ENCODE assay signal across 21 cellular contexts in the genomic region with DNA sequence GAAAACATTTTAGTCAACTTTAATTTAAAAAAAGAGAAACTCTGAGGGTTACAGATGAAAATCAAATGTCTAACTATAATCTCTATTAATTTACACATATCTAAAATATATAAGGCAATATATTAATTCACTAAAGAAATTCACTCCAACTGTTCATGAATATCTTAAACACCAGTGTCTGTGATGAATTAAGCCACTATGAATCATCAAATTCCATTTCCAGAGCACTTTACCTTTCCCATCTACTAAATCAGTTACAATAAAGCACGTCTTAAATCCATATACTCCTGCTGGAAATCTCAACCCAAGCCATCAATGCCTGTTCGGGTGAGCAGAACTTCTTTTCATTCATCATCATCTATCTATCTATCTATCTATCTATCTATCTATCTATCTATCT. TPM values are rescaled to one million over a fixed set of nuclear protein-coding genes. Genes with fewer than 3 reads are reported as not detected.
A peak's percentile ranks its signal among the peaks of the same experiment; 100 is the strongest.
DNase-seq lines count a peak whose midpoint lies in the region; ATAC-seq, FAIRE-seq and TF ChIP-seq lines count a peak whose summit lies in the region.
"Had no signal": no experiment of that assay in that cellular context is flagged by ENCODE, and none has a peak within 500 bp of the region (broad histone marks: within the 10 kb centered on the region; RNA-seq: fewer than 3 reads in every experiment).

No MANE protein-coding gene starts in this region.

- H3F3A ChIP-seq in Loucy (ENCODE audit: low read depth) = no peaks in the 10 kb centered on the region

- intact Hi-C loops in K562 (cut with micrococcal nuclease) = loop anchor here (5.0 kb wide), 1 partner anchor 49 kb away; no protein-coding TSS in a partner anchor

- FAIRE-seq in K562 (lab: Jason Lieb, UNC) = no peak
- FAIRE-seq: A204.1, GM12891, GM19239 had no signal

- DNase-seq in EL (peak; percentile 27), K562 (ENCODE audit: extremely low read depth in 1 of 4, low spot score in 3 of 4) (no peak), iris pigment epithelial cell (ENCODE audit: low read depth) (peak; percentile 32), coronary artery (ENCODE audit: low spot score) (no peak), activated T-cell treated with anti-CD3 and anti-CD28 coated beads for 4 hours (no peak), NOMO-1 treated with dmso at 0.1 percent for 144 hours (lab: John Stamatoyannopoulos, UW; ENCODE audit: unreplicated experiment) (no peak)
- DNase-seq: Caco-2; CD4-positive, alpha-beta T cell; GOT3; KBM-7; NCI-H1436; NCI-H2029 treated with DMSO at 0.1 percent for 48 hours; NCI-H2171 treated with DMSO at 0.1 percent for 48 hours; NCI-H446; NCI-H526 treated with DMSO at 0.1 percent for 48 hours; Peyer's patch; SHP77 treated with DMSO at 0.1 percent for 48 hours had no signal

- no peaks in the 10 kb centered on the region for H3K9me2 ChIP-seq in Loucy (replicated peaks; ENCODE audit: low read depth, low read length)

- no peak for TF ChIP-seq EP300 in K562 (IDR thresholded peaks at IDR 0.05; ENCODE audit: low read length)

- H4K20me1 ChIP-seq in Loucy (ENCODE audit: insufficient read depth, low read length, poor library complexity, severe bottlenecking) (peaks cover 64% of the 10 kb centered on the region), K562 (replicated peaks; ENCODE audit: control insufficient read depth, insufficient read depth, low read length) (peaks cover 31% of the 10 kb centered on the region)

- TF ChIP-seq POLR2A in K562 (conservative IDR thresholded peaks at IDR 0.05) = no peak

- POLR2A ChIA-PET in K562 (lab: Yijun Ruan, JAX) = interaction anchor here (0.6 kb wide), 1 partner anchor 627 kb away, joined by 3 read pairs; no protein-coding TSS in a partner anchor

- no peak for TF ChIP-seq RAD21 in K562 (CRISPR knock-in tag; conservative IDR thresholded peaks at IDR 0.05 in 1 of 2, IDR thresholded peaks at IDR 0.05 in 1 of 2)

- H3K4me1 ChIP-seq in Loucy (ENCODE audit: insufficient read depth, low read length, poor library complexity, severe bottlenecking) (peaks cover 33% of the 10 kb centered on the region), K562 (replicated peaks in 1 of 2; ENCODE audit: control insufficient read depth in 2 of 2, insufficient read depth in 2 of 2, low read length in 2 of 2) (peaks cover 15 to 35% of the 10 kb centered on the region in 2 experiments; a peak in 4 of 5 replicates)

- H3K4me2 ChIP-seq in Loucy (ENCODE audit: low read depth, low read length, poor library complexity, severe bottlenecking) (peak overlapping the region; percentile 40), K562 (ENCODE audit: insufficient read depth, low read length) (no peak overlapping the region)

- H3K27ac ChIP-seq in K562 (ENCODE audit: extremely low read depth, low read depth, low read length) (no peak overlapping the region), coronary artery (peak overlapping the region in 1 of 2 donors; percentile 17)
- H3K27ac ChIP-seq: Peyer's patch had no signal

- no peak for ATAC-seq in K562

- BruUV-seq in K562 (replicated peaks; lab: Mats Ljungman, UMichigan) = no TSS peak

- CTCF ChIA-PET in K562 (lab: Yijun Ruan, JAX; ENCODE audit: low intra/inter-chr PET ratio) = no interaction called here

- no peaks in the 10 kb centered on the region for H3K27me3 ChIP-seq in Loucy (ENCODE audit: insufficient read depth, low read length, poor library complexity, severe bottlenecking)
- H3K27me3 ChIP-seq in K562 (ENCODE audit: control insufficient read depth in 2 of 2, insufficient read depth in 2 of 2, low read length in 2 of 2) = no peaks in the 10 kb centered on the region
- H3K27me3 ChIP-seq: Peyer's patch had no signal

- H3K36me3 ChIP-seq in Loucy (ENCODE audit: insufficient read depth, low read length) (no peaks in the 10 kb centered on the region), K562 (ENCODE audit: control insufficient read depth, insufficient read depth, low read length) (peaks cover 4% of the 10 kb centered on the region; the same call in 2 of the 3 replicates)
- H3K36me3 ChIP-seq: Peyer's patch had no signal

- H2AFZ ChIP-seq in Loucy (ENCODE audit: low read length) (no peak overlapping the region), K562 (ENCODE audit: low read depth, low read length) (no peak overlapping the region)

- H3K79me2 ChIP-seq in Loucy (ENCODE audit: insufficient read depth, low read length) = peaks cover 89% of the 10 kb centered on the region
- peaks cover 89% of the 10 kb centered on the region for H3K79me2 ChIP-seq in K562 (ENCODE audit: control insufficient read depth, insufficient read depth, low read length)

- no peak overlapping the region for H3K9ac ChIP-seq in Loucy (ENCODE audit: low read depth, low read length, poor library complexity, severe bottlenecking)
- no peak overlapping the region for H3K9ac ChIP-seq in K562 (ENCODE audit: insufficient read depth in 1 of 2, low read depth in 2 of 2, low read length in 2 of 2)

- 57% methylated on average over 2 of the region's 2 CpGs for WGBS in K562 (ENCODE audit: insufficient coverage, low coverage, missing lambda C conversion rate)

- peaks cover 3% of the 10 kb centered on the region for H3K9me1 ChIP-seq in K562 (ENCODE audit: control insufficient read depth, insufficient read depth, low read length)

- H3K4me3 ChIP-seq in Loucy (ENCODE audit: low read length, poor library complexity, severe bottlenecking) = no peak overlapping the region
- no peak overlapping the region for H3K4me3 ChIP-seq in K562
- H3K4me3 ChIP-seq in coronary artery = no peak overlapping the region
- H3K4me3 ChIP-seq: Peyer's patch had no signal

- TF ChIP-seq CTCF in Loucy (conservative IDR thresholded peaks at IDR 0.05; ENCODE audit: low read length) (no peak), K562 (IDR thresholded peaks at IDR 0.05 in 2 of 3, conservative IDR thresholded peaks at IDR 0.05 in 1 of 3; ENCODE audit: insufficient read depth in 2 of 3, low read depth in 1 of 3, low read length in 3 of 3) (no peak), coronary artery (IDR thresholded peaks at IDR 0.05) (no peak)

- in situ Hi-C loops in K562 (cut with MboI) = no loop called here

- H3K9me3 ChIP-seq in Loucy (ENCODE audit: insufficient read depth, low read depth, low read length) (no peaks in the 10 kb centered on the region), K562 (replicated peaks; ENCODE audit: control insufficient read depth, insufficient read depth, low read depth, low read length) (no peaks in the 10 kb centered on the region)
- H3K9me3 ChIP-seq: Caco-2, Peyer's patch had no signal

TF ChIP-seq in K562, 482 proteins besides CTCF, POLR2A, EP300 and RAD21:
- TF ChIP-seq DACH1 (IDR thresholded peaks at IDR 0.05; ENCODE audit: partially characterized antibody) (peak; percentile 82), ZC3H8 (IDR thresholded peaks at IDR 0.05) (no peak), ZNF140 (CRISPR knock-in tag; IDR thresholded peaks at IDR 0.05) (no peak)

RNA-seq across cellular contexts. Expression of a gene that starts 4.3 kb away (rescaled TPM):
- total RNA-seq in K562 (2011; cell fraction: chromatin; rRNA removed; ENCODE audit: low replicate concordance) = 30.3 and 33.2 TPM in 2 replicates
- total RNA-seq in K562 (2011; cell fraction: nucleolus; rRNA removed) = 21.0 and 33.4 TPM in 2 replicates
- total RNA-seq in K562 (2011; cell fraction: nucleoplasm; rRNA removed) = 30.2 and 34.2 TPM in 2 replicates
- 19.3 and 22.1 TPM in 2 replicates for total RNA-seq in K562 (2014; rRNA removed)
- 23.3 and 23.7 TPM in 2 replicates for total RNA-seq in K562 (2014; rRNA removed; fragmentation: Illumina TruSeq; extraction: Trizol)
- 23.8 and 25.9 TPM in 2 replicates for total RNA-seq in K562 (2015; rRNA removed; fragmentation: Illumina TruSeq; extraction: Trizol)
- 26.2 and 28.0 TPM in 2 replicates for total RNA-seq in K562 (2021)
- 27.6 and 34.2 TPM in 2 replicates for polyA plus RNA-seq in K562 (2011; rRNA removed)
- polyA plus RNA-seq in K562 (2011; cell fraction: cytosol; rRNA removed) = 29.7 and 32.1 TPM in 2 replicates
- 25.3 and 33.4 TPM in 2 replicates for polyA plus RNA-seq in K562 (2011; cell fraction: nucleus; rRNA removed)
- polyA plus RNA-seq in K562 (2012) = 17.4 and 22.2 TPM in 2 replicates
- 32.5 and 33.6 TPM in 2 replicates for polyA plus RNA-seq in K562 (2014; fragmentation: Illumina TruSeq; extraction: Trizol)
- 1 to 10 TPM; 2.2 to 3.2 TPM for polyA plus RNA-seq in K562 (2014; fragmentation: Nextera tagmentation; extraction: Ambion mirVana)
- polyA plus RNA-seq in K562 (2014; rRNA removed) = 23.2 and 27.0 TPM in 2 replicates
- polyA minus RNA-seq in K562 (2011; rRNA and poly(A)+ RNA removed) = 34.4 and 42.9 TPM in 2 replicates
- polyA minus RNA-seq in K562 (2011; cell fraction: cytosol; rRNA and poly(A)+ RNA removed) = 17.0 and 20.6 TPM in 2 replicates
- polyA minus RNA-seq in K562 (2011; cell fraction: nucleus; rRNA and poly(A)+ RNA removed) = 16.3 and 17.8 TPM in 2 replicates

RNA-seq across cellular contexts. Expression of a gene that starts 4.4 kb away (rescaled TPM):
- 69.7 and 74.5 TPM in 2 replicates for total RNA-seq in K562 (2011; cell fraction: chromatin; rRNA removed; ENCODE audit: low replicate concordance)
- total RNA-seq in K562 (2011; cell fraction: nucleolus; rRNA removed) = 45.5 and 48.0 TPM in 2 replicates
- total RNA-seq in K562 (2011; cell fraction: nucleoplasm; rRNA removed) = 44.4 and 45.0 TPM in 2 replicates
- total RNA-seq in K562 (2014; rRNA removed) (21.3 and 25.6 TPM in 2 replicates), K562 (2014; rRNA removed; fragmentation: Illumina TruSeq; extraction: Trizol) (23.2 and 25.2 TPM in 2 replicates), K562 (2015; rRNA removed; fragmentation: Illumina TruSeq; extraction: Trizol) (28.0 and 28.3 TPM in 2 replicates), K562 (2021) (27.6 and 31.3 TPM in 2 replicates)
- polyA plus RNA-seq in K562 (2011; rRNA removed) (15.0 and 19.0 TPM in 2 replicates), K562 (2014; fragmentation: Illumina TruSeq; extraction: Trizol) (17.9 and 18.3 TPM in 2 replicates), K562 (2014; fragmentation: Nextera tagmentation; extraction: Ambion mirVana) (1 to 10 TPM; 2.8 to 3.8 TPM), K562 (2014; rRNA removed) (12.9 and 14.7 TPM in 2 replicates)
- 13.4 and 16.4 TPM in 2 replicates for polyA plus RNA-seq in K562 (2011; cell fraction: cytosol; rRNA removed)
- 19.1 and 24.7 TPM in 2 replicates for polyA plus RNA-seq in K562 (2011; cell fraction: nucleus; rRNA removed)
- polyA plus RNA-seq in K562 (2012) = 6.8 and 14.3 TPM in 2 replicates
- 41.7 and 50.1 TPM in 2 replicates for polyA minus RNA-seq in K562 (2011; rRNA and poly(A)+ RNA removed)
- polyA minus RNA-seq in K562 (2011; cell fraction: cytosol; rRNA and poly(A)+ RNA removed) = 18.9 and 26.2 TPM in 2 replicates
- 30.6 and 33.9 TPM in 2 replicates for polyA minus RNA-seq in K562 (2011; cell fraction: nucleus; rRNA and poly(A)+ RNA removed)

Comparison
In these comparisons a context has a peak if more than half of its experiments do, and no peak if none do; other contexts are left out.
1. DNase-seq: peak in EL (single experiment) and iris pigment epithelial cell (single experiment); none in K562 (0 of 4), coronary artery (single experiment), activated T-cell treated with anti-CD3 and anti-CD28 coated beads for 4 hours (single experiment) and NOMO-1 treated with dmso at 0.1 percent for 144 hours (single experiment).